ENCODE assay signal across 17 cellular contexts in the genomic region with DNA sequence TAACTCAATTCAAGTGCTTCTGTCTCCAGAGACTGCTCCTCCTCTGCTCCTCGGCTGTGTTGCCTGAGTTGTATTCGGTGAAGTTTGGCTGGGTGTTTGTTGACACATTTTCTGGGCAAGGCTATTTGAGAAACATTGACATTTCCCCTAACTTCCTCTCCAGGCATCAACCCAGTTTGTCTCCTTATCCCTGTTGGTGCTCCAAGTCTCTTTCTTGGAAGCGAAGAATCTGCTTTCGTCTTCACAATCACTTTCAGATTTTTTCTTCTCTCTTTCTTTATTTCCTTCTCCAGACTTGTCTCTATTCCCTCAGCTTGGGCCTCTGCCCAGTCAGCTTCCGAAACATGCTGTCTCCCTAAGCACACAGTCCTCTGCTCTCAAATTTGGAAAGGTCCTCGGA.
DNase-seq lines count a peak whose midpoint lies in the region; ATAC-seq and TF ChIP-seq lines count a peak whose summit lies in the region.
"Had no signal": no experiment of that assay in that cellular context is flagged by ENCODE, and none has a peak within 500 bp of the region (broad histone marks: within the 10 kb centered on the region; RNA-seq: fewer than 3 reads in every experiment).

No MANE protein-coding gene starts in this region.

- intact Hi-C loops in IMR-90 (cut with micrococcal nuclease) (no loop called here), tibial artery (cut with DNase I; ENCODE audit: low total_unique reads) (no loop called here)

- H2AK9ac ChIP-seq in IMR-90 (replicated peaks; ENCODE audit: low read depth, low read length, poor library complexity) = no peak overlapping the region

- H3K14ac ChIP-seq in IMR-90 (replicated peaks; ENCODE audit: low read depth, low read length) = peak overlapping the region; percentile 16

- ATAC-seq in IMR-90 (ENCODE audit: low read depth) (no peak), GM21367 (IDR thresholded peaks at IDR 0.05; ENCODE audit: unreplicated experiment) (no peak)
- ATAC-seq: mucosa of descending colon had no signal

- TF ChIP-seq CTCF in IMR-90 (conservative IDR thresholded peaks at IDR 0.05; ENCODE audit: low read depth, low read length) = no peak
- TF ChIP-seq CTCF in fibroblast of mammary gland (conservative IDR thresholded peaks at IDR 0.05; ENCODE audit: control insufficient read depth, insufficient read depth, low read depth, low read length) = no peak
- no peak for TF ChIP-seq CTCF in tibial artery (IDR thresholded peaks at IDR 0.05)
- no peak for TF ChIP-seq CTCF in hepatocyte (IDR thresholded peaks at IDR 0.05; ENCODE audit: poor library complexity)

- H3K36me3 ChIP-seq in IMR-90 (ENCODE audit: control insufficient read depth, insufficient read depth, low read length) = no peaks in the 10 kb centered on the region
- H3K36me3 ChIP-seq in tibial artery = no peaks in the 10 kb centered on the region
- H3K36me3 ChIP-seq in hepatocyte (replicated peaks; ENCODE audit: insufficient read depth, low read depth) = no peaks in the 10 kb centered on the region

- POLR2A ChIA-PET in IMR-90 (lab: Charles Lee; ENCODE audit: unreplicated experiment) = no interaction called here

- peak overlapping the region in 1 of 2 experiments; percentile 22; a peak in 1 of 4 replicates for H4K8ac ChIP-seq in IMR-90 (ENCODE audit: low read depth in 2 of 2, low read length in 2 of 2)

- TF ChIP-seq RAD21 in IMR-90 (IDR thresholded peaks at IDR 0.05; ENCODE audit: low read length) = no peak

- no peak overlapping the region for H3K27ac ChIP-seq in IMR-90 (ENCODE audit: insufficient read depth, low read length)
- peak overlapping the region; percentile 53 to 56 for H3K27ac ChIP-seq in tibial artery
- no peak overlapping the region for H3K27ac ChIP-seq in hepatocyte
- H3K27ac ChIP-seq: C4-2B had no signal

- H4K5ac ChIP-seq in IMR-90 (ENCODE audit: low read depth, low read length) = no peak overlapping the region; the same call in 1 of the 2 replicates

- no peaks in the 10 kb centered on the region for H4K20me1 ChIP-seq in IMR-90 (ENCODE audit: insufficient read depth, low read length)
- H4K20me1 ChIP-seq in hepatocyte (ENCODE audit: insufficient read depth, poor library complexity, severe bottlenecking) = no peaks in the 10 kb centered on the region

- in situ Hi-C loops in IMR-90 (cut with MboI; ENCODE audit: low sequenced_read_pairs) = no loop called here

- H2BK15ac ChIP-seq in IMR-90 (ENCODE audit: low read depth, low read length) = peak overlapping the region; percentile 2; the same call in 1 of the 3 replicates

- H3K4me2 ChIP-seq in IMR-90 (ENCODE audit: low read depth, low read length) (peak overlapping the region; percentile 37), hepatocyte (no peak overlapping the region)

- H3K4me3 ChIP-seq in IMR-90 (ENCODE audit: insufficient read depth, low read depth, low read length) (no peak overlapping the region), fibroblast of mammary gland (ENCODE audit: control insufficient read depth, low read depth, low read length) (no peak overlapping the region), tibial artery (peak overlapping the region; percentile 8 to 21), hepatocyte (no peak overlapping the region)
- H3K4me3 ChIP-seq: mucosa of descending colon, SK-N-MC had no signal

- H2AFZ ChIP-seq in IMR-90 (replicated peaks; ENCODE audit: low read length, poor library complexity) (peak overlapping the region; percentile 16), hepatocyte (no peak overlapping the region)

- no peak overlapping the region for H3K23ac ChIP-seq in IMR-90 (ENCODE audit: low read depth, low read length)

- CTCF ChIA-PET in IMR-90 (lab: Yijun Ruan, JAX) = interaction anchor here (1.1 kb wide), 1 partner anchor 10 kb away, joined by 3 read pairs; no protein-coding TSS in a partner anchor

- no peak overlapping the region for H2BK120ac ChIP-seq in IMR-90 (ENCODE audit: low read depth, low read length)

- H2BK5ac ChIP-seq in IMR-90 (ENCODE audit: low read depth, low read length, poor library complexity, severe bottlenecking) = no peak overlapping the region

- H3K4me1 ChIP-seq in IMR-90 (ENCODE audit: control insufficient read depth, insufficient read depth, low read length) (peaks cover 4% of the 10 kb centered on the region; the same call in 1 of the 2 replicates), tibial artery (peaks cover 0 to 19% (median 5%) of the 10 kb centered on the region in 4 donors), hepatocyte (ENCODE audit: insufficient read depth) (peaks cover 3% of the 10 kb centered on the region)

- H3K9me2 ChIP-seq in hepatocyte (replicated peaks; ENCODE audit: insufficient read depth) = no peaks in the 10 kb centered on the region

- H3K27me3 ChIP-seq in IMR-90 (ENCODE audit: control insufficient read depth, insufficient read depth, low read length) = no peaks in the 10 kb centered on the region
- H3K27me3 ChIP-seq in tibial artery = no peaks in the 10 kb centered on the region
- no peaks in the 10 kb centered on the region for H3K27me3 ChIP-seq in hepatocyte

- no peak overlapping the region for H4K91ac ChIP-seq in IMR-90 (ENCODE audit: insufficient read depth, low read depth, low read length)

- dilution Hi-C loops in IMR-90 (cut with HindIII; ENCODE audit: low sequenced_read_pairs, unreplicated experiment) = no loop called here

- peak overlapping the region; percentile 6; the same call in 1 of the 2 replicates for H3K4ac ChIP-seq in IMR-90 (ENCODE audit: low read depth, low read length)

- BruUV-seq in IMR-90 (replicated peaks; lab: Mats Ljungman, UMichigan) = no TSS peak

- H3K9ac ChIP-seq in IMR-90 (ENCODE audit: low read depth, low read length) = no peak overlapping the region

- no peaks in the 10 kb centered on the region; the same call in 1 of the 2 replicates for H3K9me1 ChIP-seq in IMR-90 (ENCODE audit: insufficient read depth, low read length)

- no peaks in the 10 kb centered on the region for H3K9me3 ChIP-seq in IMR-90 (ENCODE audit: control insufficient read depth, insufficient read depth, low read length)
- no peaks in the 10 kb centered on the region for H3K9me3 ChIP-seq in tibial artery
- H3K9me3 ChIP-seq in hepatocyte (ENCODE audit: low read depth) = no peaks in the 10 kb centered on the region
- H3K9me3 ChIP-seq: mucosa of descending colon had no signal

- no peak for DNase-seq in IMR-90
- DNase-seq in fibroblast of mammary gland (ENCODE audit: low read depth) = peak; percentile 75
- peak; percentile 15 for DNase-seq in mucosa of gallbladder (ENCODE audit: low spot score)
- DNase-seq in tibial artery = peak in 1 of 2 donors; percentile 57
- DNase-seq in NCI-H1694 treated with DMSO at 0.1 percent for 48 hours (lab: John Stamatoyannopoulos, UW) = no peak
- DNase-seq in NCI-H1436 (lab: John Stamatoyannopoulos, UW) = no peak
- DNase-seq in hepatocyte (ENCODE audit: low spot score) = no peak
- DNase-seq: kidney glomerular epithelial cell, mucosa of descending colon, NCI-H187, NCI-H524, occipital lobe, OCI-M1, T1000 had no signal

- H3K79me1 ChIP-seq in IMR-90 (ENCODE audit: low read depth in 1 of 2, low read length in 2 of 2) = no peaks in the 10 kb centered on the region

- H3K79me2 ChIP-seq in hepatocyte = no peaks in the 10 kb centered on the region

- 0 out of 2 replicates have a peak overlapping the region, but pooled peaks have one; percentile 38 for H2BK20ac ChIP-seq in IMR-90 (ENCODE audit: low read depth, low read length)

- H2AK5ac ChIP-seq in IMR-90 (ENCODE audit: low read depth, low read length) = no peak overlapping the region

- no peak for TF ChIP-seq POLR2A in IMR-90 (IDR thresholded peaks at IDR 0.05; ENCODE audit: low read depth, low read length)

- H3K18ac ChIP-seq in IMR-90 (ENCODE audit: low read depth, low read length) = peak overlapping the region; percentile 36

- 37% methylated on average over 2 of the region's 6 CpGs; no CpG with 5 or more reads in 1 of the 2 experiments for WGBS in IMR-90 (ENCODE audit: extremely low coverage in 2 of 2, insufficient read length in 1 of 2), 2 experiments
- 78% methylated on average over 6 of the region's 6 CpGs for WGBS in hepatocyte (ENCODE audit: low lambda C conversion rate, missing lambda C conversion rate)

- no peak overlapping the region for H3K56ac ChIP-seq in IMR-90 (ENCODE audit: extremely low read depth, insufficient read depth, low read length)

TF ChIP-seq in IMR-90, 13 proteins besides CTCF, POLR2A, EP300 and RAD21:
- TF ChIP-seq CEBPB (IDR thresholded peaks at IDR 0.05; ENCODE audit: low read depth, low read length) = no peak
- TF ChIP-seq CHD1 (IDR thresholded peaks at IDR 0.05; ENCODE audit: low read depth, low read length) = no peak
- TF ChIP-seq RFX5 (IDR thresholded peaks at IDR 0.05; ENCODE audit: low read depth, low read length) = no peak
- TF ChIP-seq MAZ (IDR thresholded peaks at IDR 0.05; ENCODE audit: borderline replicate concordance, low read depth, low read length) = no peak
- TF ChIP-seq NFE2L2 (IDR thresholded peaks at IDR 0.05; ENCODE audit: low read depth, low read length) = no peak
- TF ChIP-seq RCOR1 (IDR thresholded peaks at IDR 0.05; ENCODE audit: insufficient replicate concordance, low read length) = no peak
- TF ChIP-seq, protein P1, sequence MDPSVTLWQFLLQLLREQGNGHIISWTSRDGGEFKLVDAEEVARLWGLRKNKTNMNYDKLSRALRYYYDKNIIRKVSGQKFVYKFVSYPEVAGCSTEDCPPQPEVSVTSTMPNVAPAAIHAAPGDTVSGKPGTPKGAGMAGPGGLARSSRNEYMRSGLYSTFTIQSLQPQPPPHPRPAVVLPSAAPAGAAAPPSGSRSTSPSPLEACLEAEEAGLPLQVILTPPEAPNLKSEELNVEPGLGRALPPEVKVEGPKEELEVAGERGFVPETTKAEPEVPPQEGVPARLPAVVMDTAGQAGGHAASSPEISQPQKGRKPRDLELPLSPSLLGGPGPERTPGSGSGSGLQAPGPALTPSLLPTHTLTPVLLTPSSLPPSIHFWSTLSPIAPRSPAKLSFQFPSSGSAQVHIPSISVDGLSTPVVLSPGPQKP (IDR thresholded peaks at IDR 0.05; ENCODE audit: borderline replicate concordance, low read depth, low read length) = no peak
- no peak for TF ChIP-seq BHLHE40 (IDR thresholded peaks at IDR 0.05; ENCODE audit: low read depth, low read length)
- TF ChIP-seq, protein P2, sequence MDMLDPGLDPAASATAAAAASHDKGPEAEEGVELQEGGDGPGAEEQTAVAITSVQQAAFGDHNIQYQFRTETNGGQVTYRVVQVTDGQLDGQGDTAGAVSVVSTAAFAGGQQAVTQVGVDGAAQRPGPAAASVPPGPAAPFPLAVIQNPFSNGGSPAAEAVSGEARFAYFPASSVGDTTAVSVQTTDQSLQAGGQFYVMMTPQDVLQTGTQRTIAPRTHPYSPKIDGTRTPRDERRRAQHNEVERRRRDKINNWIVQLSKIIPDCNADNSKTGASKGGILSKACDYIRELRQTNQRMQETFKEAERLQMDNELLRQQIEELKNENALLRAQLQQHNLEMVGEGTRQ (IDR thresholded peaks at IDR 0.05; ENCODE audit: low read depth, low read length) = no peak
- TF ChIP-seq MAFK (IDR thresholded peaks at IDR 0.05; ENCODE audit: low read depth, low read length) = no peak
- no peak for TF ChIP-seq MXI1 (IDR thresholded peaks at IDR 0.05; ENCODE audit: borderline replicate concordance, low read depth, low read length)
- no peak for TF ChIP-seq SMC3 (IDR thresholded peaks at IDR 0.05; ENCODE audit: low read depth, low read length)
- no peak for TF ChIP-seq FOS (IDR thresholded peaks at IDR 0.05; ENCODE audit: low read depth, low read length)

Comparison
In these comparisons a context has a peak if more than half of its experiments do, and no peak if none do; other contexts are left out.
1. DNase-seq: peak in fibroblast of mammary gland (single experiment) and mucosa of gallbladder (single experiment); none in IMR-90 (single experiment), NCI-H1694 treated with DMSO at 0.1 percent for 48 hours (single experiment), NCI-H1436 (single experiment) and hepatocyte (single experiment).
2. H3K27ac ChIP-seq: peak in tibial artery (2 of 2); none in IMR-90 (single experiment) and hepatocyte (single experiment).
3. H3K4me3 ChIP-seq: peak in tibial artery (2 of 2); none in IMR-90 (single experiment), fibroblast of mammary gland (single experiment) and hepatocyte (single experiment).